Comparison of ENCODE assay signal across 32 cellular contexts in the genomic region with DNA sequence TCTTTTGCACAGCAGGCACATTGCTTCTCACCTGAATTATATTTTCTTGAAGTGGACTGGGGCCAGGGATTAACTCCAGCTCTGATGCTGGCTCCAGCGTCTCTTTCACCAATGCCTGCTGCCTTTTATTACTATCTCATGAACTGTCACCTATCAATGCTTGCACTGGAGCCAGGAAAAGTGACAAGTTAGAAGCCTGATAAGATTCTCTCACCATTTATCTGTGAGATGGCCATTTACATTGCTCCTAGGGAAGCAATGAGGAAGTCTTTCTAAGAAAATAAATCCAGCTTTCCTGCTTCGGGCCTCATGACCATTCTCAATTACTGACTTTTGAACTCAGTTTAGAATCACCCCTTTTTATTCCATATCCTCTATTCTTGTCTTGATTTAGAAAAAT. TPM values are rescaled to one million over a fixed set of nuclear protein-coding genes. Genes with fewer than 3 reads are reported as not detected.
"Had no signal": no experiment of that assay in that cellular context is flagged by ENCODE, and none has a peak within 500 bp of the region (broad histone marks: within the 10 kb centered on the region; RNA-seq: fewer than 3 reads in every experiment).

No MANE protein-coding gene starts in this region.

- H3K27ac ChIP-seq: neutrophil, pancreas, psoas muscle, right lobe of liver, sigmoid colon, spleen, suprapubic skin, testis, tibial artery, upper lobe of right lung, uterus had no signal

- H3K4me3 ChIP-seq: pancreas, psoas muscle, right lobe of liver, sigmoid colon, smooth muscle cell, spleen, suprapubic skin, testis, tibial artery, transverse colon, upper lobe of right lung, uterus had no signal

- H3K36me3 ChIP-seq: neutrophil, pancreas, right lobe of liver, sigmoid colon, spleen, suprapubic skin, tibial artery, transverse colon, upper lobe of right lung, uterus had no signal

- H3K9me3 ChIP-seq: neutrophil, pancreas, psoas muscle, right lobe of liver, sigmoid colon, suprapubic skin, testis, tibial artery, transverse colon, upper lobe of right lung, uterus had no signal

- H3K27me3 Mint-ChIP-seq: naive thymus-derived CD4-positive, alpha-beta T cell; natural killer cell treated with Interleukin-12 subunit alpha and Interleukin-12 subunit beta and Interleukin-15 and Interleukin-18, amount 100 ng/mL, for 72 hours; stimulated activated memory B cell treated with anti-CD40 and anti-IgM and Interleukin-4, amounts not matched to agents 10 μg/mL and 1 μg/mL and 100 μg/mL, for 72 hours; stimulated activated naive CD8-positive, alpha-beta T cell treated with anti-CD3 and anti-CD28 coated beads, Interleukin-15, amount 100 ng/mL, for 72 hours had no signal

- H3K4me1 ChIP-seq: pancreas, right lobe of liver, sigmoid colon, spleen, suprapubic skin, testis, tibial artery, upper lobe of right lung, uterus had no signal

- H3K27me3 ChIP-seq: neutrophil, pancreas, right lobe of liver, sigmoid colon, spleen, suprapubic skin, testis, tibial artery, transverse colon, upper lobe of right lung, uterus had no signal

- H3K4me3 Mint-ChIP-seq: naive thymus-derived CD4-positive, alpha-beta T cell; natural killer cell treated with Interleukin-12 subunit alpha and Interleukin-12 subunit beta and Interleukin-15 and Interleukin-18, amount 100 ng/mL, for 72 hours; nephron progenitor cell; neural crest cell; stimulated activated memory B cell treated with anti-CD40 and anti-IgM and Interleukin-4, amounts not matched to agents 10 μg/mL and 1 μg/mL and 100 μg/mL, for 72 hours; stimulated activated naive CD8-positive, alpha-beta T cell treated with anti-CD3 and anti-CD28 coated beads, Interleukin-15, amount 100 ng/mL, for 72 hours; type B pancreatic cell had no signal

- ATAC-seq: naive thymus-derived CD4-positive, alpha-beta T cell; natural killer cell treated with Interleukin-12 subunit alpha and Interleukin-12 subunit beta and Interleukin-15 and Interleukin-18, amount 100 ng/mL, for 72 hours; pancreas; psoas muscle; right lobe of liver; stimulated activated memory B cell treated with anti-CD40 and anti-IgM and Interleukin-4, amounts not matched to agents 10 μg/mL and 1 μg/mL and 100 μg/mL, for 72 hours; stimulated activated naive CD8-positive, alpha-beta T cell treated with anti-CD3 and anti-CD28 coated beads, Interleukin-15, amount 100 ng/mL, for 72 hours; stimulated activated naive CD8-positive, alpha-beta T cell treated with anti-CD3 and anti-CD28 coated beads, Interleukin-15, Interleukin-2, amounts not matched to agents 100 U/mL and 50 U/mL, for 24 hours; upper lobe of right lung had no signal

- DNase-seq: naive thymus-derived CD4-positive, alpha-beta T cell; nephron progenitor cell; nucleus accumbens; pancreas; psoas muscle; right cardiac atrium; right lobe of liver; sigmoid colon; spleen; stimulated activated CD4-positive, alpha-beta T cell treated with anti-CD3 and anti-CD28 coated beads, Interleukin-12 subunit alpha, Interleukin-12 subunit beta, amount 100 ng/mL, for 4 hours; stimulated activated CD4-positive, alpha-beta T cell treated with anti-CD3 and anti-CD28 coated beads, Interleukin-1b, Interleukin-23, amount 100 ng/mL, for 48 hours; stimulated activated CD4-positive, alpha-beta T cell treated with anti-CD3 and anti-CD28 coated beads, Interleukin-4, amount 100 ng/mL, for 1 hour; stimulated activated CD4-positive, alpha-beta T cell treated with anti-CD3 and anti-CD28 coated beads, Interleukin-4, amount 100 ng/mL, for 4 hours; stimulated activated CD8-positive, alpha-beta memory T cell treated with anti-CD3 and anti-CD28 coated beads, Interleukin-4, amount 100 ng/mL, for 48 hours; stimulated activated naive CD4-positive, alpha-beta T cell; stimulated activated naive CD8-positive, alpha-beta T cell treated with anti-CD3 and anti-CD28 coated beads, Interleukin-15, amount 100 ng/mL, for 72 hours; stimulated activated naive CD8-positive, alpha-beta T cell treated with anti-CD3 and anti-CD28 coated beads, Interleukin-15, Interleukin-2, amounts not matched to agents 100 U/mL and 50 U/mL, for 24 hours; substantia nigra; testis; tibial artery; transverse colon; upper lobe of right lung; uterus had no signal

- H3K4me1 Mint-ChIP-seq: nephron progenitor cell; neural crest cell; stimulated activated memory B cell treated with anti-CD40 and anti-IgM and Interleukin-4, amounts not matched to agents 10 μg/mL and 1 μg/mL and 100 μg/mL, for 72 hours; stimulated activated naive CD8-positive, alpha-beta T cell treated with anti-CD3 and anti-CD28 coated beads, Interleukin-15, amount 100 ng/mL, for 72 hours had no signal

- H3K36me3 Mint-ChIP-seq: naive thymus-derived CD4-positive, alpha-beta T cell; natural killer cell treated with Interleukin-12 subunit alpha and Interleukin-12 subunit beta and Interleukin-15 and Interleukin-18, amount 100 ng/mL, for 72 hours; stimulated activated memory B cell treated with anti-CD40 and anti-IgM and Interleukin-4, amounts not matched to agents 10 μg/mL and 1 μg/mL and 100 μg/mL, for 72 hours; type B pancreatic cell had no signal

- H3K9me3 Mint-ChIP-seq: nephron progenitor cell; neural crest cell; stimulated activated memory B cell treated with anti-CD40 and anti-IgM and Interleukin-4, amounts not matched to agents 10 μg/mL and 1 μg/mL and 100 μg/mL, for 72 hours; stimulated activated naive CD8-positive, alpha-beta T cell treated with anti-CD3 and anti-CD28 coated beads, Interleukin-15, amount 100 ng/mL, for 72 hours; type B pancreatic cell had no signal

- H3K27ac Mint-ChIP-seq: naive thymus-derived CD4-positive, alpha-beta T cell; natural killer cell treated with Interleukin-12 subunit alpha and Interleukin-12 subunit beta and Interleukin-15 and Interleukin-18, amount 100 ng/mL, for 72 hours; nephron progenitor cell; stimulated activated memory B cell treated with anti-CD40 and anti-IgM and Interleukin-4, amounts not matched to agents 10 μg/mL and 1 μg/mL and 100 μg/mL, for 72 hours; stimulated activated naive CD8-positive, alpha-beta T cell treated with anti-CD3 and anti-CD28 coated beads, Interleukin-15, amount 100 ng/mL, for 72 hours; type B pancreatic cell had no signal

RNA-seq across cellular contexts. Expression of a gene that starts 48.5 kb away (rescaled TPM):
- total RNA-seq: naive thymus-derived CD4-positive, alpha-beta T cell; natural killer cell treated with Interleukin-12 subunit alpha and Interleukin-12 subunit beta and Interleukin-15 and Interleukin-18, amount 100 ng/mL, for 72 hours; posterior vena cava; psoas muscle; renal cortical epithelial cell; right cardiac atrium; right lobe of liver; smooth muscle cell; spleen; suprapubic skin; transverse colon; upper lobe of right lung had no signal
